8 cellular contexts compared by ENCODE assay signal in the genomic region with DNA sequence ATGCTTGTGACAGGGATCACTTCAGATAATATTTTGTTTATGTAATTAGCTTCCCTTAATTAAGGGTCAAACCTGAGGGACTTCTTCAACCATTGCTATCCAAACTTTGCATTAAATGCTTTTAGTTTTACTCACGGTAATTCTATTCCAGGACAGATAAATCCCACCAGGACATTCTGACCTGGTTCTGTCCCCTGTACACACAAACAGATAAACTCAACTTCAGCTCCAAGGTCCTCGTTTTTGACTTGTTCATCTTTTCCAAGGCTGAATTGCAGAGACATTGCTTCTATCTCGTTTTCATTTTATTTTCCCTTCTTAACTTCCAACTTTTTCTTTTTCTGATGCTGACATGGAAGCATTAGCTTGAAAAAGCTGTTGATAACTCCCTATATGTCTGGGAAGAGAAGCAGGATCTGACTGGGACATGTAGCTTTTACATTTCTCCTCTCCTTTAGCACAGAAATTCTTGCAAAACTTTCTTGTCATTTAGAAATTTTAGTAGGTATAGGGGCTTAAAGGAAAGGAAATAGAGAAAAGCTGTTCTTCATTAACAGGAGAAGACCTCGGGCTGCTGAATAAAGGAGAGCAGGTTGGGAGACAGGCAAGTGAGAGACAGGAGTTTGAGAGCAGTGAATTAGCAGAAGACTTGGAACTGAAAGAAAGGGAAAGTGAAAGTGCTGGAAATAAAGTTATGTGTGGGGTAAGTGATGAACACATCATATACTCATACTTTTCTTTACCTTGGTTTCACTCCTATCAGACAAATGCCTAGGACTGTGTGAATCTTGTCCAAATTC.
DNase-seq lines count a peak whose midpoint lies in the region; ATAC-seq and TF ChIP-seq lines count a peak whose summit lies in the region.

No MANE protein-coding gene starts in this region.

- no peaks in the 10 kb centered on the region for H3K9me3 ChIP-seq in upper lobe of left lung

- no peak for DNase-seq in activated T-cell treated with anti-CD3 and anti-CD28 coated beads, Interleukin-2, amount 50 U/mL, for 4 hours
- DNase-seq in activated T-cell treated with anti-CD3 and anti-CD28 coated beads for 4 hours (no peak), left colon (no peak), upper lobe of left lung (no peak), progenitor cell of endocrine pancreas (ENCODE audit: low spot score, unreplicated experiment) (no peak), glutamatergic neuron (no peak)
- peak; percentile 17 for DNase-seq in Jurkat, Clone E6-1 (ENCODE audit: low read depth, low spot score)
- DNase-seq in activated naive CD8-positive, alpha-beta T cell treated with anti-CD3 and anti-CD28 coated beads for 36 hours = no peak

- TF ChIP-seq EP300 in upper lobe of left lung (IDR thresholded peaks at IDR 0.05) = no peak

- H3K27ac Mint-ChIP-seq in activated naive CD8-positive, alpha-beta T cell treated with anti-CD3 and anti-CD28 coated beads for 36 hours = peak overlapping the region; percentile 81
- H3K27ac Mint-ChIP-seq in progenitor cell of endocrine pancreas = no peak overlapping the region
- no peak overlapping the region for H3K27ac Mint-ChIP-seq in glutamatergic neuron (ENCODE audit: unreplicated experiment)

- peak; percentile 90 to 96 for ATAC-seq in activated T-cell treated with anti-CD3 and anti-CD28 coated beads, Interleukin-2, amount 50 U/mL, for 4 hours
- peak; percentile 92 for ATAC-seq in left colon
- peak in 1 of 2 donors; percentile 76 for ATAC-seq in upper lobe of left lung (ENCODE audit: low FRiP score in 2 of 2)

- peaks cover 49% of the 10 kb centered on the region for H3K4me1 Mint-ChIP-seq in activated T-cell treated with anti-CD3 and anti-CD28 coated beads, Interleukin-2, amount 50 U/mL, for 4 hours (ENCODE audit: low read depth)
- peaks cover 41% of the 10 kb centered on the region for H3K4me1 Mint-ChIP-seq in activated naive CD8-positive, alpha-beta T cell treated with anti-CD3 and anti-CD28 coated beads for 36 hours
- H3K4me1 Mint-ChIP-seq in progenitor cell of endocrine pancreas (ENCODE audit: low read depth) (no peaks in the 10 kb centered on the region), glutamatergic neuron (ENCODE audit: low read depth, unreplicated experiment) (no peaks in the 10 kb centered on the region)

- TF ChIP-seq CTCF in upper lobe of left lung (IDR thresholded peaks at IDR 0.05) = no peak
- TF ChIP-seq CTCF in progenitor cell of endocrine pancreas (IDR thresholded peaks at IDR 0.05; ENCODE audit: unreplicated experiment) = no peak
- TF ChIP-seq CTCF in glutamatergic neuron (IDR thresholded peaks at IDR 0.05; ENCODE audit: partially characterized antibody, unreplicated experiment) = no peak

- H3K9me3 Mint-ChIP-seq in activated T-cell treated with anti-CD3 and anti-CD28 coated beads, Interleukin-2, amount 50 U/mL, for 4 hours = peaks cover 11% of the 10 kb centered on the region
- H3K9me3 Mint-ChIP-seq in activated naive CD8-positive, alpha-beta T cell treated with anti-CD3 and anti-CD28 coated beads for 36 hours = peaks cover 7% of the 10 kb centered on the region
- H3K9me3 Mint-ChIP-seq in progenitor cell of endocrine pancreas (ENCODE audit: low read depth) (peaks cover 3% of the 10 kb centered on the region), glutamatergic neuron (ENCODE audit: unreplicated experiment) (peaks cover 4% of the 10 kb centered on the region)

- no peak for TF ChIP-seq POLR2A in upper lobe of left lung (IDR thresholded peaks at IDR 0.05)

- peak overlapping the region; percentile 6 to 68 (median 44) for H3K27ac ChIP-seq in upper lobe of left lung

- no peaks in the 10 kb centered on the region for H3K27me3 Mint-ChIP-seq in activated T-cell treated with anti-CD3 and anti-CD28 coated beads, Interleukin-2, amount 50 U/mL, for 4 hours (ENCODE audit: low read depth)
- H3K27me3 Mint-ChIP-seq in activated naive CD8-positive, alpha-beta T cell treated with anti-CD3 and anti-CD28 coated beads for 36 hours = no peaks in the 10 kb centered on the region
- H3K27me3 Mint-ChIP-seq in progenitor cell of endocrine pancreas (peaks cover 13% of the 10 kb centered on the region), glutamatergic neuron (ENCODE audit: unreplicated experiment) (no peaks in the 10 kb centered on the region)

- H3K27me3 ChIP-seq in upper lobe of left lung = no peaks in the 10 kb centered on the region

- peaks cover 9 to 18% (median 11%) of the 10 kb centered on the region in 4 donors for H3K4me1 ChIP-seq in upper lobe of left lung

- peaks cover 5% of the 10 kb centered on the region for H3K36me3 Mint-ChIP-seq in activated T-cell treated with anti-CD3 and anti-CD28 coated beads, Interleukin-2, amount 50 U/mL, for 4 hours (ENCODE audit: insufficient read depth)
- H3K36me3 Mint-ChIP-seq in activated naive CD8-positive, alpha-beta T cell treated with anti-CD3 and anti-CD28 coated beads for 36 hours = peaks cover 16% of the 10 kb centered on the region
- H3K36me3 Mint-ChIP-seq in progenitor cell of endocrine pancreas (ENCODE audit: insufficient read depth) (no peaks in the 10 kb centered on the region), glutamatergic neuron (ENCODE audit: unreplicated experiment) (no peaks in the 10 kb centered on the region)

- WGBS in upper lobe of left lung, 2 donors = 27 to 32% methylated on average over 4 of the region's 4 CpGs

- intact Hi-C loops in left colon (cut with DNase I, micrococcal nuclease) = loop anchor here in 1 of 2 donors (10.0 kb wide), 1 partner anchor 233 kb away; a partner anchor contains a TSS

- no peak overlapping the region for H3K4me3 ChIP-seq in Jurkat, Clone E6-1 (ENCODE audit: low read length)
- peak overlapping the region; percentile 11 to 40 (median 24) for H3K4me3 ChIP-seq in upper lobe of left lung

- no peaks in the 10 kb centered on the region for H3K36me3 ChIP-seq in upper lobe of left lung

- H3K4me3 Mint-ChIP-seq in activated T-cell treated with anti-CD3 and anti-CD28 coated beads, Interleukin-2, amount 50 U/mL, for 4 hours = peak overlapping the region; percentile 52
- H3K4me3 Mint-ChIP-seq in activated naive CD8-positive, alpha-beta T cell treated with anti-CD3 and anti-CD28 coated beads for 36 hours = peak overlapping the region; percentile 65
- H3K4me3 Mint-ChIP-seq in progenitor cell of endocrine pancreas (ENCODE audit: low read depth) (no peak overlapping the region), glutamatergic neuron (ENCODE audit: unreplicated experiment) (no peak overlapping the region)

Comparison
In these comparisons a context has a peak if more than half of its experiments do, and no peak if none do; other contexts are left out.
1. H3K4me3 Mint-ChIP-seq: peak in activated T-cell treated with anti-CD3 and anti-CD28 coated beads, Interleukin-2, amount 50 U/mL, for 4 hours (single experiment) and activated naive CD8-positive, alpha-beta T cell treated with anti-CD3 and anti-CD28 coated beads for 36 hours (single experiment); none in progenitor cell of endocrine pancreas (single experiment) and glutamatergic neuron (single experiment).